19 cellular contexts compared by ENCODE assay signal in the genomic region with DNA sequence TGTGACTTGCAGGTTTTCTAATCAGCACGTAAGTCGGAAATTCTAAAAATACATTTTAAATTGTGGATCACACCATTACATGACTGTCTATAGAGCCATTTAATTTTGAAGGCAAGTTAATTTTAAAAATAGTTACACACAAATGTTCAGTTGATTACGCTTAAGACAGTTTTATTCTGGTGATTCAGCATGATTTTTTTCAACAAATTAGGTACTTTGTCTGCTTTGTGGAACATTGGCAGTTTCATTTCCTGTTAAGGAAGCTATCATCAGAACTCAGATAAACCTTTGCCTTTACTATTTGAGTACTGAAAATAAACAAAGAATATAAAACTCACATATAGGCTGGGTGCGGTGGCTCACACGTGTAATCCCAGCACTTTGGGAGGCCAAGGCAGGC. TPM values are rescaled to one million over a fixed set of nuclear protein-coding genes. Genes with fewer than 3 reads are reported as not detected.
DNase-seq lines count a peak whose midpoint lies in the region; ATAC-seq and TF ChIP-seq lines count a peak whose summit lies in the region.
"Had no signal": no experiment of that assay in that cellular context is flagged by ENCODE, and none has a peak within 500 bp of the region (broad histone marks: within the 10 kb centered on the region; RNA-seq: fewer than 3 reads in every experiment).

No MANE protein-coding gene starts in this region.

- 52 to 71% (median 59%) methylated on average over 5 of the region's 5 CpGs for WGBS in heart left ventricle, 4 donors
- WGBS in hepatocyte (ENCODE audit: low lambda C conversion rate, missing lambda C conversion rate) = 76% methylated on average over 5 of the region's 5 CpGs

- intact Hi-C loops in heart left ventricle (cut with DNase I) = loop anchor here in 2 of 10 donors (10.0 kb wide), 1 partner anchor 52 kb away; no protein-coding TSS in a partner anchor

- H3K36me3 Mint-ChIP-seq in activated T-helper 17 cell treated with anti-CD3 and anti-CD28 coated beads, Interleukin-2, amount 50 U/mL, for 72 hours (ENCODE audit: low read depth) = no peaks in the 10 kb centered on the region

- H3K4me1 ChIP-seq in right atrium auricular region = peaks cover 0 to 5% of the 10 kb centered on the region in 2 donors
- H3K4me1 ChIP-seq in heart left ventricle = peaks cover 0 to 18% (median 2%) of the 10 kb centered on the region in 12 donors
- H3K4me1 ChIP-seq in hepatocyte (ENCODE audit: insufficient read depth) = peaks cover 40% of the 10 kb centered on the region
- H3K4me1 ChIP-seq: sigmoid colon had no signal

- H3K79me2 ChIP-seq in SU-DHL-6 (ENCODE audit: insufficient read depth, low read length) (no peaks in the 10 kb centered on the region), hepatocyte (no peaks in the 10 kb centered on the region)

- H3K4me1 Mint-ChIP-seq in activated T-helper 17 cell treated with anti-CD3 and anti-CD28 coated beads, Interleukin-2, amount 50 U/mL, for 72 hours = no peaks in the 10 kb centered on the region

- no peaks in the 10 kb centered on the region for H3K9me3 ChIP-seq in right atrium auricular region
- H3K9me3 ChIP-seq in heart left ventricle = no peaks in the 10 kb centered on the region
- no peaks in the 10 kb centered on the region for H3K9me3 ChIP-seq in SU-DHL-6 (ENCODE audit: insufficient read depth, low read length)
- H3K9me3 ChIP-seq in hepatocyte (ENCODE audit: low read depth) = no peaks in the 10 kb centered on the region
- H3K9me3 ChIP-seq: Caco-2, HAP-1, sigmoid colon, thyroid gland had no signal

- TF ChIP-seq POLR2A in heart left ventricle (IDR thresholded peaks at IDR 0.05) = no peak

- no peak overlapping the region for H3K9ac ChIP-seq in SU-DHL-6 (ENCODE audit: low read length)

- ATAC-seq in heart left ventricle (no peak), HG02973 (IDR thresholded peaks at IDR 0.05; ENCODE audit: unreplicated experiment) (no peak)
- no peak for ATAC-seq in activated T-helper 17 cell treated with anti-CD3 and anti-CD28 coated beads, Interleukin-2, amount 50 U/mL, for 72 hours (replicated peaks)
- ATAC-seq: activated T-cell treated with anti-CD3 and anti-CD28 coated beads, Interleukin-2, amount 50 U/mL, for 4 hours had no signal

- no peaks in the 10 kb centered on the region for H3K9me2 ChIP-seq in SU-DHL-6 (replicated peaks; ENCODE audit: insufficient read depth, low read length)
- no peaks in the 10 kb centered on the region for H3K9me2 ChIP-seq in hepatocyte (replicated peaks; ENCODE audit: insufficient read depth)

- no peaks in the 10 kb centered on the region for H3K9me3 Mint-ChIP-seq in activated T-helper 17 cell treated with anti-CD3 and anti-CD28 coated beads, Interleukin-2, amount 50 U/mL, for 72 hours
- H3K9me3 Mint-ChIP-seq: activated T-cell treated with anti-CD3 and anti-CD28 coated beads, Interleukin-2, amount 50 U/mL, for 4 hours had no signal

- H3F3A ChIP-seq in SU-DHL-6 (ENCODE audit: insufficient read depth) = no peaks in the 10 kb centered on the region

- H4K20me1 ChIP-seq in SU-DHL-6 (ENCODE audit: low read depth, low read length) (no peaks in the 10 kb centered on the region), hepatocyte (ENCODE audit: insufficient read depth, poor library complexity, severe bottlenecking) (no peaks in the 10 kb centered on the region)

- H3K27me3 ChIP-seq in right atrium auricular region = no peaks in the 10 kb centered on the region
- H3K27me3 ChIP-seq in heart left ventricle = peaks cover 0 to 4% (median 0%) of the 10 kb centered on the region in 9 donors
- H3K27me3 ChIP-seq in SU-DHL-6 (ENCODE audit: low read length) = no peaks in the 10 kb centered on the region
- H3K27me3 ChIP-seq in hepatocyte = no peaks in the 10 kb centered on the region
- H3K27me3 ChIP-seq: sigmoid colon, thyroid gland had no signal

- H3K27ac ChIP-seq in right atrium auricular region (peak overlapping the region; percentile 10 to 74), heart left ventricle (peak overlapping the region in 6 of 12 donors; percentile 24 to 84 (median 65)), SU-DHL-6 (ENCODE audit: low read depth, low read length) (no peak overlapping the region), hepatocyte (peak overlapping the region; percentile 95)

- H3K4me2 ChIP-seq in SU-DHL-6 (ENCODE audit: low read depth, low read length, poor library complexity, severe bottlenecking) (peak overlapping the region; percentile 15), hepatocyte (no peak overlapping the region)

- DNase-seq in right atrium auricular region (ENCODE audit: low spot score) (no peak), heart left ventricle (no peak), hepatocyte (ENCODE audit: low spot score) (no peak), DMS153 (lab: John Stamatoyannopoulos, UW) (no peak), activated gamma-delta T cell (lab: John Stamatoyannopoulos, UW) (no peak)
- DNase-seq: activated CD4-positive, alpha-beta T cell treated with anti-CD3 and anti-CD28 coated beads, Interleukin-2, amount 50 U/mL, for 48 hours; activated T-cell treated with anti-CD3 and anti-CD28 coated beads, Interleukin-2, amount 50 U/mL, for 4 hours; Caco-2; NCI-H1105; NCI-H2171; NCI-H82; SHP77 treated with DMSO at 0.1 percent for 48 hours; sigmoid colon; T1000; thyroid gland had no signal

- no peak overlapping the region for H2AFZ ChIP-seq in SU-DHL-6 (ENCODE audit: low read depth, low read length, severe bottlenecking)
- no peak overlapping the region for H2AFZ ChIP-seq in hepatocyte

- H3K36me3 ChIP-seq in right atrium auricular region (no peaks in the 10 kb centered on the region), heart left ventricle (no peaks in the 10 kb centered on the region), SU-DHL-6 (ENCODE audit: low read length) (no peaks in the 10 kb centered on the region), hepatocyte (replicated peaks; ENCODE audit: insufficient read depth, low read depth) (no peaks in the 10 kb centered on the region)
- H3K36me3 ChIP-seq: HAP-1, sigmoid colon, thyroid gland had no signal

- no peak overlapping the region for H3K27ac Mint-ChIP-seq in activated T-helper 17 cell treated with anti-CD3 and anti-CD28 coated beads, Interleukin-2, amount 50 U/mL, for 72 hours

- no peak overlapping the region for H3K4me3 Mint-ChIP-seq in activated T-helper 17 cell treated with anti-CD3 and anti-CD28 coated beads, Interleukin-2, amount 50 U/mL, for 72 hours
- H3K4me3 Mint-ChIP-seq: activated T-cell treated with anti-CD3 and anti-CD28 coated beads, Interleukin-2, amount 50 U/mL, for 4 hours had no signal

- TF ChIP-seq CTCF in right atrium auricular region (IDR thresholded peaks at IDR 0.05) (no peak), heart left ventricle (IDR thresholded peaks at IDR 0.05) (no peak), SU-DHL-6 (IDR thresholded peaks at IDR 0.05; ENCODE audit: insufficient read depth, low read length, poor library complexity, severe bottlenecking) (no peak), hepatocyte (IDR thresholded peaks at IDR 0.05; ENCODE audit: poor library complexity) (no peak)

- no peak overlapping the region for H3K4me3 ChIP-seq in right atrium auricular region
- no peak overlapping the region for H3K4me3 ChIP-seq in heart left ventricle
- no peak overlapping the region for H3K4me3 ChIP-seq in SU-DHL-6 (ENCODE audit: insufficient read depth, low read length, poor library complexity, severe bottlenecking)
- no peak overlapping the region for H3K4me3 ChIP-seq in hepatocyte
- H3K4me3 ChIP-seq: HAP-1, sigmoid colon, thyroid gland had no signal

- H3K27me3 Mint-ChIP-seq in activated T-helper 17 cell treated with anti-CD3 and anti-CD28 coated beads, Interleukin-2, amount 50 U/mL, for 72 hours = no peaks in the 10 kb centered on the region

RNA-seq across cellular contexts. Expression of a gene that starts 19.5 kb away (rescaled TPM):
- total RNA-seq in right atrium auricular region (100 to 1,000 TPM; 513 to 713 TPM), heart left ventricle (100 to 1,000 TPM in 6 of 9 donors, 10 to 100 TPM in 3; 67.0 to 373 (median 154) TPM), hepatocyte (1,753 and 1,822 TPM in 2 replicates)
- polyA plus RNA-seq in heart left ventricle (100 to 1,000 TPM; 219 to 814 TPM), hepatocyte (2,173 and 2,458 TPM in 2 replicates)
- total RNA-seq in activated T-helper 17 cell treated with anti-CD3 and anti-CD28 coated beads, Interleukin-2, amount 50 U/mL, for 72 hours = 100 to 1,000 TPM in 1 of 2 donors, 10 to 100 TPM in 1; 94.7 to 189 TPM

RNA-seq across cellular contexts. Expression of a gene that starts 59.4 kb away (rescaled TPM):
- total RNA-seq in right atrium auricular region (10 to 100 TPM; 39.6 to 43.6 TPM), heart left ventricle (10 to 100 TPM; 45.3 to 81.1 (median 59.3) TPM), hepatocyte (26.9 and 38.5 TPM in 2 replicates)
- polyA plus RNA-seq in heart left ventricle (10 to 100 TPM; 55.5 to 77.9 TPM), hepatocyte (35.9 and 47.6 TPM in 2 replicates)
- 10 to 100 TPM; 34.5 to 40.1 TPM for total RNA-seq in activated T-helper 17 cell treated with anti-CD3 and anti-CD28 coated beads, Interleukin-2, amount 50 U/mL, for 72 hours
